Comparison of ENCODE assay signal across 9 cellular contexts in the genomic region with DNA sequence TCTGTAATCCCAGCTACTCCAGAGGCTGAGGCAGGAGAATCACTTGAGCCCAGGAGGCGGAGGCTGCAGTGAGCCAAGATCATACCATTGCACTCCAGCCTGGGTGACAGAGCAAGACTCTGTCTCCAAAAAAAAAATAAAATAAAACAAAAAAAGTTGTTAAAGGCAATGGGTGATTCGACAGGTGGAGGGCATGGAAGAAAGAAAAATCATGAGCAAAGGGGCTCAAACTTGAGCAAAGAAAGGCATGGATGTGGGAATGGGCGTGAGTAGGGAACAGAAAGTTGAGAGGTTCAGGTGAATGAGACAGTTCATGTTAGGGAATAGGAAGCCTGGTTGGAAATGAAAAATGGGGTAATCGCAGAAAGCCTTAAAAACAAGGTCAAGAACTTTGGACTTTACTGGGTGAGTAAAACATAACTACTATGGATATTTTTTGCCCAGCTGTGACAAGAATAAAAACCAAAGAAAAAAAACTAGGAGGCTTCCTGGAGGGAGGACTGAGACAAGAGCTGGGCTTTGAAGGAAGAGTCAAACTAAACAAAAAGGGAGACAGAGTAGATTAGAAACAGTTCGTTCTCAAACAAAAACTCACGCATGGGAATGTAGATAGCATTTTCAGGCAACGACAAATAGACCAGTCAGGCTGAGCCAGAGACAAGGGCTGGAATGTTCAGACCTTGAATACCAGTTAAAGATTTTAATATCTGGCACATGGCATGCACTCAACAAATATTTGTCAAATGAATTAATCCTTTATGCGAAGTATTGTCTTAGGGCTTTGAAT. TPM values are rescaled to one million over a fixed set of nuclear protein-coding genes. Genes with fewer than 3 reads are reported as not detected.
DNase-seq lines count a peak whose midpoint lies in the region; ATAC-seq and TF ChIP-seq lines count a peak whose summit lies in the region.
"Had no signal": no experiment of that assay in that cellular context is flagged by ENCODE, and none has a peak within 500 bp of the region (broad histone marks: within the 10 kb centered on the region; RNA-seq: fewer than 3 reads in every experiment).

No MANE protein-coding gene starts in this region.

- H3K4me3 ChIP-seq in GM23338 (no peak overlapping the region), adrenal gland (peak overlapping the region in 1 of 4 donors; percentile 23), hepatocyte (no peak overlapping the region), skeletal muscle satellite cell (ENCODE audit: low read length) (no peak overlapping the region), mucosa of descending colon (no peak overlapping the region)

- no peak for TF ChIP-seq CTCF in GM23338 (conservative IDR thresholded peaks at IDR 0.05; ENCODE audit: low read depth in 2 of 2)
- no peak for TF ChIP-seq CTCF in adrenal gland (IDR thresholded peaks at IDR 0.05)
- TF ChIP-seq CTCF in hepatocyte (IDR thresholded peaks at IDR 0.05; ENCODE audit: poor library complexity): no peak
- TF ChIP-seq CTCF in mucosa of descending colon (IDR thresholded peaks at IDR 0.05): no peak

- peaks cover 4% of the 10 kb centered on the region for H3K27me3 Mint-ChIP-seq in GM23338 (ENCODE audit: insufficient read depth, low read depth, poor library complexity)

- H3K4me1 ChIP-seq in GM23338 (ENCODE audit: insufficient read depth): no peaks in the 10 kb centered on the region
- peaks cover 6 to 19% of the 10 kb centered on the region in 2 donors for H3K4me1 ChIP-seq in adrenal gland (replicated peaks in 1 of 2)
- H3K4me1 ChIP-seq in hepatocyte (ENCODE audit: insufficient read depth): peaks cover 4% of the 10 kb centered on the region
- peaks cover 12% of the 10 kb centered on the region for H3K4me1 ChIP-seq in skeletal muscle satellite cell (ENCODE audit: control insufficient read depth, insufficient read depth, low read length)
- H3K4me1 ChIP-seq in mucosa of descending colon (ENCODE audit: low read depth): no peaks in the 10 kb centered on the region

- DNase-seq in GM23338 (ENCODE audit: low spot score): peak; percentile 8
- DNase-seq in adrenal gland: peak in 2 of 7 donors; percentile 47 to 54
- peak; percentile 19 for DNase-seq in hepatocyte (ENCODE audit: low spot score)
- DNase-seq in SKM-1 (lab: John Stamatoyannopoulos, UW; ENCODE audit: unreplicated experiment): no peak
- DNase-seq in mucosa of descending colon: no peak
- DNase-seq: effector memory CD4-positive, alpha-beta T cell; NCI-H1105 treated with DMSO at 0.1 percent for 48 hours had no signal

- H3K36me3 ChIP-seq in GM23338 (ENCODE audit: insufficient read depth) (0 out of 2 replicates have a peak, but pooled peaks cover under 1% of the 10 kb centered on the region), adrenal gland (replicated peaks in 1 of 2) (peaks cover 0 to under 1% of the 10 kb centered on the region in 2 donors), hepatocyte (replicated peaks; ENCODE audit: insufficient read depth, low read depth) (no peaks in the 10 kb centered on the region), skeletal muscle satellite cell (ENCODE audit: insufficient read depth, low read length) (peaks cover 9% of the 10 kb centered on the region), mucosa of descending colon (ENCODE audit: low read depth) (no peaks in the 10 kb centered on the region)

- intact Hi-C loops in adrenal gland (cut with DNase I): no loop called here
- intact Hi-C loops in mucosa of descending colon (cut with DNase I, micrococcal nuclease): no loop called here

- H3K4me2 ChIP-seq in GM23338: no peak overlapping the region
- H3K4me2 ChIP-seq in hepatocyte: peak overlapping the region; percentile 60
- peak overlapping the region; percentile 9 for H3K4me2 ChIP-seq in skeletal muscle satellite cell (ENCODE audit: low read length)

- no peaks in the 10 kb centered on the region; the same call in 1 of the 2 replicates for H3F3A ChIP-seq in GM23338 (replicated peaks; ENCODE audit: low read depth)

- H3K27me3 ChIP-seq in GM23338 (ENCODE audit: insufficient read depth) (no peaks in the 10 kb centered on the region), adrenal gland (no peaks in the 10 kb centered on the region), hepatocyte (no peaks in the 10 kb centered on the region), skeletal muscle satellite cell (ENCODE audit: control insufficient read depth, insufficient read depth, low read length) (no peaks in the 10 kb centered on the region)

- H2AFZ ChIP-seq in GM23338: no peak overlapping the region
- H2AFZ ChIP-seq in hepatocyte: no peak overlapping the region

- peak overlapping the region; percentile 59 for H3K27ac Mint-ChIP-seq in GM23338

- H3K9me2 ChIP-seq in GM23338 (ENCODE audit: insufficient read depth): no peaks in the 10 kb centered on the region
- H3K9me2 ChIP-seq in hepatocyte (replicated peaks; ENCODE audit: insufficient read depth): no peaks in the 10 kb centered on the region

- no peak for TF ChIP-seq POLR2A in adrenal gland (IDR thresholded peaks at IDR 0.05)

- H4K20me1 ChIP-seq in GM23338 (replicated peaks; ENCODE audit: insufficient read depth) (peaks cover 22% of the 10 kb centered on the region), hepatocyte (ENCODE audit: insufficient read depth, poor library complexity, severe bottlenecking) (no peaks in the 10 kb centered on the region)

- no peak overlapping the region for H3K4me3 Mint-ChIP-seq in GM23338

- H3K9me3 Mint-ChIP-seq in GM23338: no peaks in the 10 kb centered on the region

- ATAC-seq in GM23338 (no peak), HG02973 (IDR thresholded peaks at IDR 0.05; ENCODE audit: unreplicated experiment) (no peak), mucosa of descending colon (no peak)

- H3K4me1 Mint-ChIP-seq in GM23338: peaks cover 8% of the 10 kb centered on the region

- H3K27ac ChIP-seq in GM23338 (ENCODE audit: low read depth): no peak overlapping the region; the same call in none of the 2 replicates
- H3K27ac ChIP-seq in adrenal gland: peak overlapping the region in 3 of 5 donors; percentile 35 to 57 (median 49)
- H3K27ac ChIP-seq in hepatocyte: peak overlapping the region; percentile 61

- H3K36me3 Mint-ChIP-seq in GM23338 (ENCODE audit: low read depth): peaks cover 10% of the 10 kb centered on the region

- H3K9me3 ChIP-seq in adrenal gland (replicated peaks in 1 of 3): no peaks in the 10 kb centered on the region
- no peaks in the 10 kb centered on the region for H3K9me3 ChIP-seq in hepatocyte (ENCODE audit: low read depth)
- no peaks in the 10 kb centered on the region for H3K9me3 ChIP-seq in skeletal muscle satellite cell (replicated peaks; ENCODE audit: low read length)
- no peaks in the 10 kb centered on the region for H3K9me3 ChIP-seq in mucosa of descending colon

- WGBS in adrenal gland, 4 donors: 48 to 54% (median 51%) methylated on average over 8 of the region's 8 CpGs
- 58% methylated on average over 8 of the region's 8 CpGs for WGBS in hepatocyte (ENCODE audit: low lambda C conversion rate, missing lambda C conversion rate)

- H3K79me2 ChIP-seq in GM23338 (replicated peaks; ENCODE audit: insufficient read depth) (peaks cover 49% of the 10 kb centered on the region), hepatocyte (peaks cover 64% of the 10 kb centered on the region)

- H3K9ac ChIP-seq in skeletal muscle satellite cell (ENCODE audit: low read depth, low read length): peak overlapping the region; percentile 58

RNA-seq across cellular contexts. Expression of gene PYM1, which starts 18.8 kb away (rescaled TPM):
- total RNA-seq in GM23338 (2014; rRNA removed; shearing (Covaris generic)): 70.2 and 75.9 TPM in 2 replicates
- polyA plus RNA-seq in GM23338 (2016; fragmentation: Nextera tagmentation; extraction: Ambion mirVana): 150 and 151 TPM in 2 replicates
- total RNA-seq in adrenal gland: 10 to 100 TPM; 32.1 to 49.5 (median 37.7) TPM
- polyA plus RNA-seq in adrenal gland: 10 to 100 TPM; 48.3 to 59.1 (median 49.0) TPM
- total RNA-seq in hepatocyte: 33.7 and 44.5 TPM in 2 replicates
- polyA plus RNA-seq in hepatocyte: 39.9 and 51.1 TPM in 2 replicates
- total RNA-seq in skeletal muscle satellite cell (2012; rRNA removed): 22.1 and 38.0 TPM in 2 replicates
- 10 to 100 TPM; 29.7 to 48.8 (median 45.7) TPM for total RNA-seq in mucosa of descending colon

RNA-seq across cellular contexts. Expression of gene DGKA, which starts 22.0 kb away (rescaled TPM):
- 16.1 and 35.9 TPM in 2 replicates for total RNA-seq in GM23338 (2014; rRNA removed; shearing (Covaris generic))
- polyA plus RNA-seq in GM23338 (2016; fragmentation: Nextera tagmentation; extraction: Ambion mirVana): 22.5 and 24.6 TPM in 2 replicates
- total RNA-seq in adrenal gland: 100 to 1,000 TPM in 1 of 8 donors, 10 to 100 TPM in 7; 16.0 to 116 (median 31.7) TPM
- 10 to 100 TPM; 21.1 to 99.8 (median 66.2) TPM for polyA plus RNA-seq in adrenal gland
- 25.3 and 27.0 TPM in 2 replicates for total RNA-seq in hepatocyte
- polyA plus RNA-seq in hepatocyte: 25.4 and 25.9 TPM in 2 replicates
- total RNA-seq in skeletal muscle satellite cell (2012; rRNA removed): 20.8 and 26.9 TPM in 2 replicates
- 100 to 1,000 TPM in 1 of 3 donors, 10 to 100 TPM in 2; 82.6 to 148 (median 97.0) TPM for total RNA-seq in mucosa of descending colon

RNA-seq across cellular contexts. Expression of gene PMEL, which starts 56.9 kb away (rescaled TPM):
- total RNA-seq in GM23338 (2014; rRNA removed; shearing (Covaris generic)): 81.6 and 108 TPM in 2 replicates
- polyA plus RNA-seq in GM23338 (2016; fragmentation: Nextera tagmentation; extraction: Ambion mirVana) (64.5 and 68.1 TPM in 2 replicates), adrenal gland (1 to 10 TPM in 2 of 3 donors, under 1 TPM in 1; 0.77 to 1.5 (median 1.0) TPM), hepatocyte (27.9 and 34.2 TPM in 2 replicates)
- total RNA-seq in adrenal gland (1 to 10 TPM in 5 of 8 donors, under 1 TPM in 2, not detected in 1; 0.35 to 3.8 (median 1.3) TPM), hepatocyte (8.6 and 15.3 TPM in 2 replicates), mucosa of descending colon (1 to 10 TPM; 1.3 to 4.4 (median 3.4) TPM)
- total RNA-seq in skeletal muscle satellite cell (2012; rRNA removed): 0.76 and 0.87 TPM in 2 replicates

RNA-seq across cellular contexts. Expression of gene CDK2, which starts 57.7 kb away (rescaled TPM):
- total RNA-seq in GM23338 (2014; rRNA removed; shearing (Covaris generic)): 27.7 and 31.0 TPM in 2 replicates
- polyA plus RNA-seq in GM23338 (2016; fragmentation: Nextera tagmentation; extraction: Ambion mirVana) (14.1 and 15.2 TPM in 2 replicates), adrenal gland (10 to 100 TPM in 1 of 3 donors, 1 to 10 TPM in 2; 6.0 to 16.5 (median 9.2) TPM), hepatocyte (23.9 and 25.8 TPM in 2 replicates)
- total RNA-seq in adrenal gland (10 to 100 TPM in 7 of 8 donors, 1 to 10 TPM in 1; 6.3 to 22.8 (median 18.4) TPM), hepatocyte (26.6 and 31.1 TPM in 2 replicates), mucosa of descending colon (10 to 100 TPM; 17.1 to 22.1 (median 20.8) TPM)
- 15.2 and 24.0 TPM in 2 replicates for total RNA-seq in skeletal muscle satellite cell (2012; rRNA removed)

Comparison
In these comparisons a context has a peak if more than half of its experiments do, and no peak if none do; other contexts are left out.
1. DNase-seq: peak in GM23338 (single experiment) and hepatocyte (single experiment); none in SKM-1 (single experiment) and mucosa of descending colon (0 of 3).